19 cellular contexts compared by ENCODE assay signal in genomic region chr4:164109517-164109916, GRCh38.
"Had no signal": no experiment of that assay in that cellular context is flagged by ENCODE, and none has a peak within 500 bp of the region (broad histone marks: within the 10 kb centered on the region; RNA-seq: fewer than 3 reads in every experiment).

No MANE protein-coding gene starts in this region.

- ATAC-seq: activated naive CD4-positive, alpha-beta T cell treated with anti-CD3 and anti-CD28 coated beads, Interleukin-2, amount 50 U/mL, for 72 hours; lower lobe of right lung; sciatic nerve; stimulated activated memory B cell treated with anti-CD40 and anti-IgM and Interleukin-4, amounts not matched to agents 10 μg/mL and 1 μg/mL and 100 μg/mL, for 72 hours had no signal

- DNase-seq: activated CD4-positive, alpha-beta T cell treated with anti-CD3 and anti-CD28 coated beads, Interleukin-2, amount 50 U/mL, for 48 hours; activated gamma-delta T cell treated with Interleukin-2 at 50 U/mL for 16 hours; adrenal gland; dermis blood vessel endothelial cell; effector memory CD4-positive, alpha-beta T cell; lower lobe of right lung; naive B cell; ovary; stimulated activated CD4-positive, alpha-beta T cell treated with anti-CD3 and anti-CD28 coated beads, Interleukin-4, amount 100 ng/mL, for 24 hours; upper lobe of left lung; WERI-Rb-1 had no signal

- FAIRE-seq: endothelial cell of umbilical vein had no signal

- H3K36me3 ChIP-seq: adrenal gland, cardiac muscle cell, esophagus muscularis mucosa, lower lobe of right lung, ovary, thoracic aorta, upper lobe of left lung, WERI-Rb-1 had no signal

- H3K27ac ChIP-seq: adrenal gland, cardiac muscle cell, esophagus muscularis mucosa, lower lobe of right lung, ovary, thoracic aorta, upper lobe of left lung, WERI-Rb-1 had no signal

- H3K9me3 Mint-ChIP-seq: activated naive CD4-positive, alpha-beta T cell treated with anti-CD3 and anti-CD28 coated beads, Interleukin-2, amount 50 U/mL, for 72 hours; naive B cell; neural crest cell; stimulated activated memory B cell treated with anti-CD40 and anti-IgM and Interleukin-4, amounts not matched to agents 10 μg/mL and 1 μg/mL and 100 μg/mL, for 72 hours had no signal

- H3K27ac Mint-ChIP-seq: activated naive CD4-positive, alpha-beta T cell treated with anti-CD3 and anti-CD28 coated beads, Interleukin-2, amount 50 U/mL, for 72 hours; naive B cell; stimulated activated memory B cell treated with anti-CD40 and anti-IgM and Interleukin-4, amounts not matched to agents 10 μg/mL and 1 μg/mL and 100 μg/mL, for 72 hours had no signal

- H3K27me3 Mint-ChIP-seq: naive B cell; stimulated activated memory B cell treated with anti-CD40 and anti-IgM and Interleukin-4, amounts not matched to agents 10 μg/mL and 1 μg/mL and 100 μg/mL, for 72 hours had no signal

- H3K4me1 Mint-ChIP-seq: naive B cell; neural crest cell; stimulated activated memory B cell treated with anti-CD40 and anti-IgM and Interleukin-4, amounts not matched to agents 10 μg/mL and 1 μg/mL and 100 μg/mL, for 72 hours had no signal

- H3K4me3 ChIP-seq: adrenal gland, cardiac muscle cell, esophagus muscularis mucosa, lower lobe of right lung, ovary, thoracic aorta, upper lobe of left lung had no signal

- H3K9me3 ChIP-seq: adrenal gland, esophagus muscularis mucosa, lower lobe of right lung, ovary, thoracic aorta, upper lobe of left lung had no signal

- H3K27me3 ChIP-seq: adrenal gland, cardiac muscle cell, esophagus muscularis mucosa, ovary, upper lobe of left lung had no signal

- H3K36me3 Mint-ChIP-seq: activated naive CD4-positive, alpha-beta T cell treated with anti-CD3 and anti-CD28 coated beads, Interleukin-2, amount 50 U/mL, for 72 hours; naive B cell; stimulated activated memory B cell treated with anti-CD40 and anti-IgM and Interleukin-4, amounts not matched to agents 10 μg/mL and 1 μg/mL and 100 μg/mL, for 72 hours had no signal

- H3K4me3 Mint-ChIP-seq: naive B cell; neural crest cell; stimulated activated memory B cell treated with anti-CD40 and anti-IgM and Interleukin-4, amounts not matched to agents 10 μg/mL and 1 μg/mL and 100 μg/mL, for 72 hours had no signal

- H3K4me1 ChIP-seq: adrenal gland, esophagus muscularis mucosa, lower lobe of right lung, upper lobe of left lung had no signal
